Comparison of ENCODE assay signal across 21 cellular contexts in the genomic region with DNA sequence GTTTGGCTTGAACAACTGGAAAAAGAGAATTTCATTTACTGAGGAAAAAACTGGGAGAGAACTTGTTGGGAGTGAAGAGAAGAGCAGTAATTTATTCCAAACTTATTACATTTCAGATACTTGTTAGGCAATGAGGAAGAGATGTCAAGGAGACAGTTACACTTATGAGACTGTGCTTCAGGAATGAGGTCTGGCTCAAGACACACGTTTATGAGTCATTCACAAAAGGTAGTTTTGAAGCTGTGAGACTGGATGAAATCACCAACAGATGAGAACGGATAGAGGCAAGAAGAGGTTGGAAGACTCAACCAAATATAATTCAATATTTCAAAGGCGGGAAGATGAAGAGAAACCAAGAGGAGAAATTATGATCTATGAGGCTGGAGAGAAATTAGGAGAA.
"Had no signal": no experiment of that assay in that cellular context is flagged by ENCODE, and none has a peak within 500 bp of the region (broad histone marks: within the 10 kb centered on the region; RNA-seq: fewer than 3 reads in every experiment).

No MANE protein-coding gene starts in this region.

- H3K9me3 Mint-ChIP-seq: activated CD8-positive, alpha-beta T cell treated with anti-CD3 and anti-CD28 coated beads for 36 hours; brain; dendritic cell treated with granulocyte-macrophage colony-stimulating factor and Interleukin-4, amounts not matched to agents 40 ng/mL and 50 ng/mL, for 4 days; nephron progenitor cell had no signal

- H3K4me3 ChIP-seq: left ventricle myocardium inferior, transverse colon had no signal

- H3K4me1 Mint-ChIP-seq: activated CD4-positive, alpha-beta T cell treated with anti-CD3 and anti-CD28 coated beads for 36 hours; brain; nephron progenitor cell; T-helper 17 cell had no signal

- H3K4me3 Mint-ChIP-seq: activated CD4-positive, alpha-beta T cell treated with anti-CD3 and anti-CD28 coated beads for 36 hours; activated CD8-positive, alpha-beta T cell treated with anti-CD3 and anti-CD28 coated beads for 36 hours; brain; dendritic cell treated with granulocyte-macrophage colony-stimulating factor and Interleukin-4, amounts not matched to agents 40 ng/mL and 50 ng/mL, for 4 days; nephron progenitor cell; T-helper 17 cell had no signal

- H3K27ac ChIP-seq: left ventricle myocardium inferior, transverse colon had no signal

- ATAC-seq: activated CD4-positive, alpha-beta T cell treated with anti-CD3 and anti-CD28 coated beads for 36 hours; activated CD8-positive, alpha-beta T cell treated with anti-CD3 and anti-CD28 coated beads for 36 hours; activated naive CD4-positive, alpha-beta T cell treated with anti-CD3 and anti-CD28 coated beads, Interleukin-2, amount 50 U/mL, for 72 hours; right cardiac atrium; stimulated activated naive CD8-positive, alpha-beta T cell treated with anti-CD3 and anti-CD28 coated beads, Interleukin-15, Interleukin-2, amounts not matched to agents 100 U/mL and 50 U/mL, for 24 hours; T-helper 17 cell had no signal

- H3K27me3 ChIP-seq: transverse colon had no signal

- DNase-seq: activated CD4-positive, alpha-beta T cell treated with anti-CD3 and anti-CD28 coated beads for 36 hours; activated CD8-positive, alpha-beta T cell treated with anti-CD3 and anti-CD28 coated beads for 36 hours; activated effector memory CD4-positive, alpha-beta T cell treated with anti-CD3 and anti-CD28 coated beads, Interleukin-2, amount 50 U/mL, for 16 hours; activated T-cell treated with anti-CD3 and anti-CD28 coated beads, Interleukin-2, amount 50 U/mL, for 48 hours; amygdala; cerebellar nuclear complex; effector memory CD4-positive, alpha-beta T cell; islet precursor cell; left ventricle myocardium inferior; mesendoderm; nephron progenitor cell; occipital lobe; right cardiac atrium; small intestine; stimulated activated CD4-positive, alpha-beta T cell treated with anti-CD3 and anti-CD28 coated beads, Interleukin-4, amount 100 ng/mL, for 4 hours; stimulated activated naive CD8-positive, alpha-beta T cell treated with anti-CD3 and anti-CD28 coated beads, Interleukin-15, Interleukin-2, amounts not matched to agents 100 U/mL and 50 U/mL, for 24 hours; T-helper 17 cell; transverse colon had no signal

- H3K36me3 Mint-ChIP-seq: activated naive CD4-positive, alpha-beta T cell treated with anti-CD3 and anti-CD28 coated beads, Interleukin-2, amount 50 U/mL, for 72 hours; brain had no signal

- H3K36me3 ChIP-seq: left ventricle myocardium inferior, transverse colon had no signal

- H3K9me3 ChIP-seq: left ventricle myocardium inferior, transverse colon had no signal

- H3K27me3 Mint-ChIP-seq: activated CD4-positive, alpha-beta T cell treated with anti-CD3 and anti-CD28 coated beads for 36 hours; activated CD8-positive, alpha-beta T cell treated with anti-CD3 and anti-CD28 coated beads for 36 hours; dendritic cell treated with granulocyte-macrophage colony-stimulating factor and Interleukin-4, amounts not matched to agents 40 ng/mL and 50 ng/mL, for 4 days; T-helper 17 cell had no signal

- H3K4me1 ChIP-seq: left ventricle myocardium inferior, transverse colon had no signal
